ENCODE assay signal across 8 cellular contexts in genomic region chr3:172332256-172333041, GRCh38.
DNase-seq lines count a peak whose midpoint lies in the region; ATAC-seq and TF ChIP-seq lines count a peak whose summit lies in the region.

No MANE protein-coding gene starts in this region.

- ATAC-seq in HG03095 (IDR thresholded peaks at IDR 0.05; ENCODE audit: unreplicated experiment), result peak; percentile 94

- H3K9me3 ChIP-seq in colonic mucosa, result no peaks in the 10 kb centered on the region
- H3K9me3 ChIP-seq in liver (ENCODE audit: control insufficient read depth in 4 of 4, low read length in 3 of 4), result no peaks in the 10 kb centered on the region

- 50% methylated on average over 2 of the region's 2 CpGs for WGBS in liver

- peaks cover 6% of the 10 kb centered on the region for H3K36me3 ChIP-seq in colonic mucosa
- H3K36me3 ChIP-seq in liver (ENCODE audit: control insufficient read depth in 4 of 4, insufficient read depth in 3 of 4, low read depth in 1 of 4, low read length in 3 of 4), result peaks cover 7 to 60% (median 45%) of the 10 kb centered on the region in 4 donors

- H3K4me3 ChIP-seq in colonic mucosa, result no peak overlapping the region
- H3K4me3 ChIP-seq in liver (ENCODE audit: low read depth in 1 of 3, low read length in 3 of 3), result no peak overlapping the region

- H3K9ac ChIP-seq in colonic mucosa (ENCODE audit: low read depth in 2 of 2, low read length in 2 of 2) (no peak overlapping the region), liver (ENCODE audit: low read depth in 1 of 2, low read length in 2 of 2) (no peak overlapping the region)

- H3K4me1 ChIP-seq in colonic mucosa (no peaks in the 10 kb centered on the region), liver (ENCODE audit: control insufficient read depth in 4 of 4, insufficient read depth in 4 of 4, low read length in 3 of 4) (peaks cover 0 to 2% (median 0%) of the 10 kb centered on the region in 4 donors)

- H3K27me3 ChIP-seq in colonic mucosa (no peaks in the 10 kb centered on the region), liver (ENCODE audit: control insufficient read depth in 4 of 4, insufficient read depth in 4 of 4, low read length in 3 of 4) (no peaks in the 10 kb centered on the region)

- H3K27ac ChIP-seq in colonic mucosa, result no peak overlapping the region
- peak overlapping the region in 1 of 2 donors; percentile 11 for H3K27ac ChIP-seq in liver (ENCODE audit: low read depth in 1 of 2, low read length in 2 of 2)

- peak; percentile 81 to 89 for TF ChIP-seq RAD21 in liver (IDR thresholded peaks at IDR 0.05)

- peak; percentile 50 for DNase-seq in activated gamma-delta T cell treated with Interleukin-2 at 50 U/mL for 16 hours
- no peak for DNase-seq in activated gamma-delta T cell (lab: John Stamatoyannopoulos, UW)
- peak; percentile 52 for DNase-seq in NCI-H2227 treated with DMSO at 0.1 percent for 48 hours (lab: John Stamatoyannopoulos, UW)
- peak; percentile 56 for DNase-seq in activated CD4-positive, CD25-positive, alpha-beta regulatory T cell treated with anti-CD3 and anti-CD28 coated beads, Interleukin-2, amount 50 U/mL, for 72 hours
- peak; percentile 75 for DNase-seq in colonic mucosa
- DNase-seq in stimulated activated CD8-positive, alpha-beta memory T cell treated with anti-CD3 and anti-CD28 coated beads, Interleukin-12 subunit alpha, Interleukin-12 subunit beta, amount 100 ng/mL, for 1 hour (ENCODE audit: low read depth), result peak; percentile 37

- peak; percentile 88 for TF ChIP-seq CTCF in colonic mucosa (IDR thresholded peaks at IDR 0.05)
- peak; percentile 93 for TF ChIP-seq CTCF in liver (IDR thresholded peaks at IDR 0.05; ENCODE audit: low read depth, low read length, missing input control)

- intact Hi-C loops in colonic mucosa (cut with DNase I), result no loop called here

TF ChIP-seq in liver, 16 proteins besides CTCF, POLR2A, EP300 and RAD21:
- TF ChIP-seq FOXA1 (IDR thresholded peaks at IDR 0.05), result no peak
- TF ChIP-seq EGR1 (IDR thresholded peaks at IDR 0.05; ENCODE audit: low read depth in 2 of 2), result no peak
- TF ChIP-seq HNF4G (IDR thresholded peaks at IDR 0.05), result peak; percentile 8
- TF ChIP-seq TAF1 (conservative IDR thresholded peaks at IDR 0.05), result no peak
- TF ChIP-seq, protein P1, sequence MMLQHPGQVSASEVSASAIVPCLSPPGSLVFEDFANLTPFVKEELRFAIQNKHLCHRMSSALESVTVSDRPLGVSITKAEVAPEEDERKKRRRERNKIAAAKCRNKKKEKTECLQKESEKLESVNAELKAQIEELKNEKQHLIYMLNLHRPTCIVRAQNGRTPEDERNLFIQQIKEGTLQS (IDR thresholded peaks at IDR 0.05), result no peak
- no peak for TF ChIP-seq YY1 (IDR thresholded peaks at IDR 0.05)
- no peak for TF ChIP-seq FOXA2 (IDR thresholded peaks at IDR 0.05)
- TF ChIP-seq ZBTB33 (IDR thresholded peaks at IDR 0.05), result no peak
- TF ChIP-seq HNF4A (conservative IDR thresholded peaks at IDR 0.05), result peak in 1 of 2 donors; percentile 59
- no peak for TF ChIP-seq NR2F2 (IDR thresholded peaks at IDR 0.05)
- TF ChIP-seq REST (IDR thresholded peaks at IDR 0.05), result no peak
- TF ChIP-seq MAX (IDR thresholded peaks at IDR 0.05), result no peak
- TF ChIP-seq JUND (IDR thresholded peaks at IDR 0.05), result no peak
- TF ChIP-seq RXRA (IDR thresholded peaks at IDR 0.05), result peak in 1 of 2 donors; percentile 61
- no peak for TF ChIP-seq GABPA (IDR thresholded peaks at IDR 0.05 in 1 of 2, conservative IDR thresholded peaks at IDR 0.05 in 1 of 2)
- TF ChIP-seq SP1 (IDR thresholded peaks at IDR 0.05), result no peak
